In genomic region chr1:205258313-205259176, GRCh38 we compare ENCODE assay signal across 10 cellular contexts.
DNase-seq lines count a peak whose midpoint lies in the region; ATAC-seq lines count a peak whose summit lies in the region.
"Had no signal": no experiment of that assay in that cellular context is flagged by ENCODE, and none has a peak within 500 bp of the region (broad histone marks: within the 10 kb centered on the region; RNA-seq: fewer than 3 reads in every experiment).

No MANE protein-coding gene starts in this region.

- H3K4me3 Mint-ChIP-seq in stimulated activated naive CD8-positive, alpha-beta T cell treated with anti-CD3 and anti-CD28 coated beads, Interleukin-15, amount 100 ng/mL, for 72 hours = no peak overlapping the region
- H3K4me3 Mint-ChIP-seq: effector memory CD8-positive, alpha-beta T cell had no signal

- H3K9me3 Mint-ChIP-seq in stimulated activated naive CD8-positive, alpha-beta T cell treated with anti-CD3 and anti-CD28 coated beads, Interleukin-15, amount 100 ng/mL, for 72 hours = no peaks in the 10 kb centered on the region
- H3K9me3 Mint-ChIP-seq: effector memory CD8-positive, alpha-beta T cell had no signal

- ATAC-seq in stimulated activated naive CD8-positive, alpha-beta T cell treated with anti-CD3 and anti-CD28 coated beads, Interleukin-15, amount 100 ng/mL, for 72 hours = peak; percentile 10
- ATAC-seq in stimulated activated naive CD8-positive, alpha-beta T cell treated with anti-CD3 and anti-CD28 coated beads, Interleukin-15, Interleukin-2, amounts not matched to agents 100 U/mL and 50 U/mL, for 24 hours = no peak
- ATAC-seq: effector memory CD8-positive, alpha-beta T cell had no signal

- peaks cover 10% of the 10 kb centered on the region for H3K27me3 Mint-ChIP-seq in stimulated activated naive CD8-positive, alpha-beta T cell treated with anti-CD3 and anti-CD28 coated beads, Interleukin-15, amount 100 ng/mL, for 72 hours
- H3K27me3 Mint-ChIP-seq: effector memory CD8-positive, alpha-beta T cell had no signal

- H3K27ac Mint-ChIP-seq in stimulated activated naive CD8-positive, alpha-beta T cell treated with anti-CD3 and anti-CD28 coated beads, Interleukin-15, amount 100 ng/mL, for 72 hours = no peak overlapping the region
- H3K27ac Mint-ChIP-seq: effector memory CD8-positive, alpha-beta T cell had no signal

- peak overlapping the region; percentile 97 for H3K27ac ChIP-seq in angular gyrus (ENCODE audit: low read depth, low read length)
- H3K27ac ChIP-seq: BLaER1 had no signal

- DNase-seq in stimulated activated naive CD8-positive, alpha-beta T cell treated with anti-CD3 and anti-CD28 coated beads, Interleukin-15, amount 100 ng/mL, for 72 hours = no peak
- DNase-seq in stimulated activated naive CD8-positive, alpha-beta T cell treated with anti-CD3 and anti-CD28 coated beads, Interleukin-15, Interleukin-2, amounts not matched to agents 100 U/mL and 50 U/mL, for 24 hours = no peak
- DNase-seq in inferior parietal cortex (ENCODE audit: extremely low spot score) (peak; percentile 8), NCI-H446 (lab: John Stamatoyannopoulos, UW) (no peak), NCI-H187 (lab: John Stamatoyannopoulos, UW) (no peak), GDM1 (lab: John Stamatoyannopoulos, UW) (no peak), NCI-H2196 treated with DMSO at 0.1 percent for 48 hours (lab: John Stamatoyannopoulos, UW; ENCODE audit: unreplicated experiment) (no peak)
- DNase-seq: effector memory CD8-positive, alpha-beta T cell had no signal

- peaks cover 65% of the 10 kb centered on the region for H3K4me1 Mint-ChIP-seq in stimulated activated naive CD8-positive, alpha-beta T cell treated with anti-CD3 and anti-CD28 coated beads, Interleukin-15, amount 100 ng/mL, for 72 hours
